In genomic region chr3:6216135-6216792, GRCh38 we compare ENCODE assay signal across 20 cellular contexts.
"Had no signal": no experiment of that assay in that cellular context is flagged by ENCODE, and none has a peak within 500 bp of the region (broad histone marks: within the 10 kb centered on the region; RNA-seq: fewer than 3 reads in every experiment).

No MANE protein-coding gene starts in this region.

- FAIRE-seq: bronchial epithelial cell, keratinocyte had no signal

- ATAC-seq: activated CD4-positive, CD25-positive, alpha-beta regulatory T cell treated with anti-CD3 and anti-CD28 coated beads, Interleukin-2, amount 50 U/mL, for 24 hours; left colon; naive thymus-derived CD4-positive, alpha-beta T cell; right cardiac atrium; upper lobe of right lung had no signal

- H3K36me3 ChIP-seq: esophagus squamous epithelium, suprapubic skin, tibial artery, upper lobe of right lung had no signal

- H3K4me1 ChIP-seq: esophagus squamous epithelium, suprapubic skin, tibial artery, upper lobe of right lung had no signal

- H3K27ac ChIP-seq: epithelial cell of prostate, esophagus squamous epithelium, suprapubic skin, tibial artery, upper lobe of right lung had no signal

- H3K27me3 ChIP-seq: esophagus squamous epithelium, suprapubic skin, tibial artery, upper lobe of right lung had no signal

- H3K9me3 ChIP-seq: esophagus squamous epithelium, suprapubic skin, tibial artery, upper lobe of right lung had no signal

- DNase-seq: activated CD4-positive, alpha-beta T cell treated with anti-CD3 and anti-CD28 coated beads for 48 hours; activated CD4-positive, alpha-beta T cell treated with anti-CD3 and anti-CD28 coated beads, Interleukin-2, amount 50 U/mL, for 48 hours; activated CD8-positive, alpha-beta memory T cell treated with anti-CD3 and anti-CD28 coated beads for 24 hours; activated effector memory CD4-positive, alpha-beta T cell treated with anti-CD3 and anti-CD28 coated beads, Interleukin-2, amount 50 U/mL, for 16 hours; activated naive CD4-positive, alpha-beta T cell treated with anti-CD3 and anti-CD28 coated beads, Interleukin-2, amount 50 U/mL, for 16 hours; amniotic stem cell; esophagus squamous epithelium; foreskin melanocyte; left colon; midbrain; naive thymus-derived CD4-positive, alpha-beta T cell; right cardiac atrium; stimulated activated naive CD4-positive, alpha-beta T cell; tibial artery; upper lobe of right lung had no signal

- H3K4me3 ChIP-seq: esophagus squamous epithelium, suprapubic skin, tibial artery, upper lobe of right lung had no signal
